In genomic region chr20:49132995-49133451, GRCh38 we compare ENCODE assay signal across 9 cellular contexts.
DNase-seq lines count a peak whose midpoint lies in the region; ATAC-seq and TF ChIP-seq lines count a peak whose summit lies in the region.
"Had no signal": no experiment of that assay in that cellular context is flagged by ENCODE, and none has a peak within 500 bp of the region (broad histone marks: within the 10 kb centered on the region; RNA-seq: fewer than 3 reads in every experiment).

No MANE protein-coding gene starts in this region.

- H3K36me3 Mint-ChIP-seq in T-helper 1 cell treated with Interleukin-12 subunit alpha and Interleukin-12 subunit beta and Interleukin-4 antibody, amounts not matched to agents 30 μg/mL and 1 μg/mL, for 36 hours (ENCODE audit: low read depth) = peaks cover 32% of the 10 kb centered on the region
- H3K36me3 Mint-ChIP-seq in nephron (ENCODE audit: low read depth) = peaks cover 41% of the 10 kb centered on the region

- H3K4me3 Mint-ChIP-seq in T-helper 1 cell treated with Interleukin-12 subunit alpha and Interleukin-12 subunit beta and Interleukin-4 antibody, amounts not matched to agents 30 μg/mL and 1 μg/mL, for 36 hours = no peak overlapping the region
- H3K4me3 Mint-ChIP-seq in nephron = no peak overlapping the region
- H3K4me3 Mint-ChIP-seq: dendritic cell treated with granulocyte-macrophage colony-stimulating factor and Interleukin-4, amounts not matched to agents 40 ng/mL and 50 ng/mL, for 4 days had no signal

- H3K27me3 Mint-ChIP-seq in T-helper 1 cell treated with Interleukin-12 subunit alpha and Interleukin-12 subunit beta and Interleukin-4 antibody, amounts not matched to agents 30 μg/mL and 1 μg/mL, for 36 hours (ENCODE audit: low read depth) = no peaks in the 10 kb centered on the region
- H3K27me3 Mint-ChIP-seq in nephron (ENCODE audit: low read depth) = no peaks in the 10 kb centered on the region
- H3K27me3 Mint-ChIP-seq: dendritic cell treated with granulocyte-macrophage colony-stimulating factor and Interleukin-4, amounts not matched to agents 40 ng/mL and 50 ng/mL, for 4 days had no signal

- H3K36me3 ChIP-seq in Loucy (ENCODE audit: insufficient read depth, low read length) = peaks cover 69% of the 10 kb centered on the region; the same call in 1 of the 2 replicates

- 0 out of 2 replicates have a peak, but pooled peaks cover 6% of the 10 kb centered on the region for H3K79me2 ChIP-seq in Loucy (ENCODE audit: insufficient read depth, low read length)

- H3K4me3 ChIP-seq in Loucy (ENCODE audit: low read length, poor library complexity, severe bottlenecking) (no peak overlapping the region), fibroblast of mammary gland (ENCODE audit: control insufficient read depth, low read depth, low read length) (no peak overlapping the region)

- no peak overlapping the region for H3K4me2 ChIP-seq in Loucy (ENCODE audit: low read depth, low read length, poor library complexity, severe bottlenecking)

- H3K9me3 ChIP-seq in Loucy (ENCODE audit: insufficient read depth, low read depth, low read length) = no peaks in the 10 kb centered on the region

- TF ChIP-seq CTCF in Loucy (conservative IDR thresholded peaks at IDR 0.05; ENCODE audit: low read length) (peak; percentile 71), fibroblast of mammary gland (conservative IDR thresholded peaks at IDR 0.05; ENCODE audit: control insufficient read depth, insufficient read depth, low read depth, low read length) (peak; percentile 49), nephron (IDR thresholded peaks at IDR 0.05; ENCODE audit: unreplicated experiment in 3 of 3) (peak; percentile 45 to 70 (median 58))

- no peaks in the 10 kb centered on the region for H3K27me3 ChIP-seq in Loucy (ENCODE audit: insufficient read depth, low read length, poor library complexity, severe bottlenecking)

- peak overlapping the region; percentile 4 for H3K27ac Mint-ChIP-seq in T-helper 1 cell treated with Interleukin-12 subunit alpha and Interleukin-12 subunit beta and Interleukin-4 antibody, amounts not matched to agents 30 μg/mL and 1 μg/mL, for 36 hours
- H3K27ac Mint-ChIP-seq in nephron = peak overlapping the region; percentile 8 to 53 (median 40)
- H3K27ac Mint-ChIP-seq: dendritic cell treated with granulocyte-macrophage colony-stimulating factor and Interleukin-4, amounts not matched to agents 40 ng/mL and 50 ng/mL, for 4 days had no signal

- no peaks in the 10 kb centered on the region for H3K9me2 ChIP-seq in Loucy (replicated peaks; ENCODE audit: low read depth, low read length)

- H3K4me1 ChIP-seq in Loucy (ENCODE audit: insufficient read depth, low read length, poor library complexity, severe bottlenecking) = no peaks in the 10 kb centered on the region

- no peak overlapping the region for H3K9ac ChIP-seq in Loucy (ENCODE audit: low read depth, low read length, poor library complexity, severe bottlenecking)

- ATAC-seq in HG03342 (IDR thresholded peaks at IDR 0.05; ENCODE audit: unreplicated experiment) = no peak
- ATAC-seq in GM21619 (IDR thresholded peaks at IDR 0.05; ENCODE audit: unreplicated experiment) = no peak

- no peaks in the 10 kb centered on the region; the same call in 1 of the 2 replicates for H3F3A ChIP-seq in Loucy (ENCODE audit: low read depth)

- peak; percentile 29 for DNase-seq in NOMO-1 treated with DMSO at 0.1 percent for 48 hours (lab: John Stamatoyannopoulos, UW; ENCODE audit: unreplicated experiment)
- no peak for DNase-seq in NOMO-1 treated with dmso at 0.1 percent for 144 hours (lab: John Stamatoyannopoulos, UW; ENCODE audit: unreplicated experiment)
- DNase-seq in fibroblast of mammary gland (ENCODE audit: low read depth) = peak; percentile 79

- H3K4me1 Mint-ChIP-seq in T-helper 1 cell treated with Interleukin-12 subunit alpha and Interleukin-12 subunit beta and Interleukin-4 antibody, amounts not matched to agents 30 μg/mL and 1 μg/mL, for 36 hours (ENCODE audit: low read depth) = peaks cover 9% of the 10 kb centered on the region
- peaks cover 7% of the 10 kb centered on the region for H3K4me1 Mint-ChIP-seq in nephron

- H2AFZ ChIP-seq in Loucy (ENCODE audit: low read length) = no peak overlapping the region

- peaks cover 4% of the 10 kb centered on the region for H4K20me1 ChIP-seq in Loucy (ENCODE audit: insufficient read depth, low read length, poor library complexity, severe bottlenecking)

- no peaks in the 10 kb centered on the region for H3K9me3 Mint-ChIP-seq in T-helper 1 cell treated with Interleukin-12 subunit alpha and Interleukin-12 subunit beta and Interleukin-4 antibody, amounts not matched to agents 30 μg/mL and 1 μg/mL, for 36 hours
- no peaks in the 10 kb centered on the region for H3K9me3 Mint-ChIP-seq in nephron
- H3K9me3 Mint-ChIP-seq: dendritic cell treated with granulocyte-macrophage colony-stimulating factor and Interleukin-4, amounts not matched to agents 40 ng/mL and 50 ng/mL, for 4 days had no signal
